ENCODE assay signal across 19 cellular contexts in genomic region chr3:69255928-69256327, GRCh38.
DNase-seq lines count a peak whose midpoint lies in the region; ATAC-seq and TF ChIP-seq lines count a peak whose summit lies in the region.
"Had no signal": no experiment of that assay in that cellular context is flagged by ENCODE, and none has a peak within 500 bp of the region (broad histone marks: within the 10 kb centered on the region; RNA-seq: fewer than 3 reads in every experiment).

No MANE protein-coding gene starts in this region.

- H3F3A ChIP-seq in SK-N-SH (replicated peaks; ENCODE audit: insufficient read depth) = no peaks in the 10 kb centered on the region

- H3K9me3 ChIP-seq in SK-N-SH (no peaks in the 10 kb centered on the region), right lobe of liver (no peaks in the 10 kb centered on the region), spleen (peaks cover 0 to 8% (median 0%) of the 10 kb centered on the region in 8 donors)
- H3K9me3 ChIP-seq: BLaER1 had no signal

- intact Hi-C loops in dendritic cell treated with granulocyte-macrophage colony-stimulating factor and Interleukin-4, amounts not matched to agents 40 ng/mL and 50 ng/mL, for 4 days (cut with micrococcal nuclease) = loop anchor here (2.0 kb wide), 1 partner anchor 13 kb away; no protein-coding TSS in a partner anchor
- intact Hi-C loops in right lobe of liver (cut with DNase I) = no loop called here
- intact Hi-C loops in spleen (cut with DNase I; ENCODE audit: low total_unique reads) = no loop called here

- H3K4me3 ChIP-seq in SK-N-SH (ENCODE audit: low read depth in 2 of 2, low read length in 1 of 2) = no peak overlapping the region
- no peak overlapping the region for H3K4me3 ChIP-seq in right lobe of liver
- no peak overlapping the region for H3K4me3 ChIP-seq in spleen
- H3K4me3 ChIP-seq: BLaER1 had no signal

- WGBS in SK-N-SH (ENCODE audit: low lambda C conversion rate) = 40% methylated on average over 3 of the region's 3 CpGs
- 14% methylated on average over 2 of the region's 3 CpGs for WGBS in right lobe of liver (ENCODE audit: insufficient coverage, low coverage, low lambda C conversion rate, missing lambda C conversion rate)
- WGBS in spleen, 5 donors = 71 to 92% (median 80%) methylated on average over 3 of the region's 3 CpGs

- POLR2A ChIA-PET in SK-N-SH (lab: Yijun Ruan, JAX) = no interaction called here

- peaks cover 0 to 5% of the 10 kb centered on the region in 2 experiments; a peak in 1 of 4 replicates for H3K4me1 ChIP-seq in SK-N-SH (ENCODE audit: control insufficient read depth in 1 of 2, insufficient read depth in 2 of 2, low read depth in 1 of 2, low read length in 1 of 2)
- peaks cover 0 to 11% (median 5%) of the 10 kb centered on the region in 4 donors for H3K4me1 ChIP-seq in right lobe of liver
- no peaks in the 10 kb centered on the region for H3K4me1 ChIP-seq in spleen
- H3K4me1 ChIP-seq: BLaER1 had no signal

- TF ChIP-seq POLR2A in right lobe of liver (IDR thresholded peaks at IDR 0.05) (no peak), spleen (IDR thresholded peaks at IDR 0.05) (no peak)

- H4K20me1 ChIP-seq in SK-N-SH (ENCODE audit: insufficient read depth) = no peaks in the 10 kb centered on the region

- H2AFZ ChIP-seq in SK-N-SH (ENCODE audit: low read depth) = no peak overlapping the region

- H3K27me3 ChIP-seq in SK-N-SH (ENCODE audit: insufficient read depth) (no peaks in the 10 kb centered on the region; the same call in none of the 2 replicates), right lobe of liver (no peaks in the 10 kb centered on the region), spleen (replicated peaks in 1 of 7) (no peaks in the 10 kb centered on the region)
- H3K27me3 ChIP-seq: BLaER1 had no signal

- no peak overlapping the region for H3K4me3 Mint-ChIP-seq in dendritic cell treated with granulocyte-macrophage colony-stimulating factor and Interleukin-4, amounts not matched to agents 40 ng/mL and 50 ng/mL, for 4 days
- H3K4me3 Mint-ChIP-seq: CD4-positive, alpha-beta T cell had no signal

- no peaks in the 10 kb centered on the region for H3K27me3 Mint-ChIP-seq in dendritic cell treated with granulocyte-macrophage colony-stimulating factor and Interleukin-4, amounts not matched to agents 40 ng/mL and 50 ng/mL, for 4 days
- H3K27me3 Mint-ChIP-seq: CD4-positive, alpha-beta T cell had no signal

- no peak for TF ChIP-seq CTCF in SK-N-SH (IDR thresholded peaks at IDR 0.05)
- TF ChIP-seq CTCF in right lobe of liver (IDR thresholded peaks at IDR 0.05) = no peak
- TF ChIP-seq CTCF in spleen (IDR thresholded peaks at IDR 0.05 in 8 of 11, conservative IDR thresholded peaks at IDR 0.05 in 3 of 11) = no peak

- H3K9ac ChIP-seq in SK-N-SH = no peak overlapping the region
- H3K9ac ChIP-seq: BLaER1 had no signal

- H3K9me2 ChIP-seq in SK-N-SH = no peaks in the 10 kb centered on the region

- DNase-seq in SK-N-SH (peak; percentile 33), NCI-H2029 (lab: John Stamatoyannopoulos, UW) (peak; percentile 14), right lobe of liver (peak; percentile 72 to 85 (median 79)), hypothalamus (lab: John Stamatoyannopoulos, UW) (no peak), spleen (no peak)
- DNase-seq: CD4-positive, alpha-beta T cell; COR-L47; DMS 273 treated with DMSO at 0.1 percent for 48 hours; Kasumi-1; NCI-H1436; NCI-H187 treated with DMSO at 0.1 percent for 48 hours; NCI-H446; NCI-H526 treated with DMSO at 0.1 percent for 48 hours; NK-92 treated with Interleukin-12 subunit alpha and Interleukin-12 subunit beta, amount 100 ng/mL, for 24 hours; SIG-M5 had no signal

- CTCF ChIA-PET in SK-N-SH (lab: Yijun Ruan, JAX) = interaction anchor here (0.9 kb wide), 2 partner anchors 93 to 185 kb away, joined by 3 read pairs; no protein-coding TSS in a partner anchor

- TF ChIP-seq RAD21 in SK-N-SH (IDR thresholded peaks at IDR 0.05; ENCODE audit: low read length) = no peak

- TF ChIP-seq EP300 in SK-N-SH (IDR thresholded peaks at IDR 0.05; ENCODE audit: borderline replicate concordance in 1 of 2, low read depth in 1 of 2, low read length in 1 of 2) = no peak

- H3K4me1 Mint-ChIP-seq in dendritic cell treated with granulocyte-macrophage colony-stimulating factor and Interleukin-4, amounts not matched to agents 40 ng/mL and 50 ng/mL, for 4 days (ENCODE audit: low read depth) = no peaks in the 10 kb centered on the region

- peak overlapping the region; percentile 21 for H3K27ac Mint-ChIP-seq in dendritic cell treated with granulocyte-macrophage colony-stimulating factor and Interleukin-4, amounts not matched to agents 40 ng/mL and 50 ng/mL, for 4 days
- H3K27ac Mint-ChIP-seq: CD4-positive, alpha-beta T cell had no signal

- no peak overlapping the region for H3K27ac ChIP-seq in SK-N-SH (ENCODE audit: low read depth in 2 of 2, low read length in 1 of 2)
- H3K27ac ChIP-seq in right lobe of liver = peak overlapping the region in 1 of 3 donors; percentile 29
- no peak overlapping the region for H3K27ac ChIP-seq in spleen
- H3K27ac ChIP-seq: BLaER1, RWPE1 had no signal

- no peaks in the 10 kb centered on the region for H3K79me2 ChIP-seq in SK-N-SH (ENCODE audit: insufficient read depth)

- H3K36me3 Mint-ChIP-seq in dendritic cell treated with granulocyte-macrophage colony-stimulating factor and Interleukin-4, amounts not matched to agents 40 ng/mL and 50 ng/mL, for 4 days (ENCODE audit: low read depth) = peaks cover 45% of the 10 kb centered on the region

- ATAC-seq in SK-N-SH treated with all-trans-retinoic acid at 6 μM for 48 hours (no peak), right lobe of liver (peak; percentile 93 to 97 (median 96))

- no peak overlapping the region for H3K4me2 ChIP-seq in SK-N-SH
- H3K4me2 ChIP-seq: BLaER1 had no signal

- H3K36me3 ChIP-seq in SK-N-SH (replicated peaks in 1 of 2; ENCODE audit: control insufficient read depth in 1 of 2, insufficient read depth in 2 of 2, low read length in 1 of 2) (no peaks in the 10 kb centered on the region), right lobe of liver (no peaks in the 10 kb centered on the region), spleen (peaks cover 0 to 9% (median 3%) of the 10 kb centered on the region in 6 donors)

- H3K9me3 Mint-ChIP-seq in dendritic cell treated with granulocyte-macrophage colony-stimulating factor and Interleukin-4, amounts not matched to agents 40 ng/mL and 50 ng/mL, for 4 days = no peaks in the 10 kb centered on the region
- H3K9me3 Mint-ChIP-seq: CD4-positive, alpha-beta T cell had no signal

TF ChIP-seq in SK-N-SH, 30 proteins besides CTCF, POLR2A, EP300 and RAD21:
- no peak for TF ChIP-seq JUND (IDR thresholded peaks at IDR 0.05)
- no peak for TF ChIP-seq USF2 (IDR thresholded peaks at IDR 0.05; ENCODE audit: borderline replicate concordance, low read depth, low read length)
- no peak for TF ChIP-seq YY1 (IDR thresholded peaks at IDR 0.05; ENCODE audit: low read depth)
- TF ChIP-seq ELF1 (IDR thresholded peaks at IDR 0.05) = no peak
- peak; percentile 33; the same call in 1 of the 2 replicates for TF ChIP-seq GATA2 (CRISPR knock-in tag; IDR thresholded peaks at IDR 0.05)
- no peak for TF ChIP-seq NFIC (IDR thresholded peaks at IDR 0.05; ENCODE audit: borderline replicate concordance)
TF ChIP-seq in SK-N-SH: peak in this region for 1.

TF ChIP-seq in SK-N-SH treated with all-trans-retinoic acid at 6 μM for 48 hours, 23 proteins besides CTCF, POLR2A, EP300 and RAD21:
- TF ChIP-seq ZC3H10 (CRISPR knock-in tag; IDR thresholded peaks at IDR 0.05) (no peak), ZNF70 (CRISPR knock-in tag; IDR thresholded peaks at IDR 0.05) (no peak), OSR1 (CRISPR knock-in tag; IDR thresholded peaks at IDR 0.05) (no peak), TSHZ2 (CRISPR knock-in tag; IDR thresholded peaks at IDR 0.05) (no peak), ARNTL (CRISPR knock-in tag; IDR thresholded peaks at IDR 0.05; ENCODE audit: borderline replicate concordance, low read depth) (no peak), ISL1 (CRISPR knock-in tag; IDR thresholded peaks at IDR 0.05) (no peak), GLIS3 (CRISPR knock-in tag; IDR thresholded peaks at IDR 0.05) (no peak), ZFP3 (CRISPR knock-in tag; IDR thresholded peaks at IDR 0.05) (no peak), SNAI2 (CRISPR knock-in tag; IDR thresholded peaks at IDR 0.05) (no peak), ZNF8 (CRISPR knock-in tag; IDR thresholded peaks at IDR 0.05) (no peak), BACH2 (CRISPR knock-in tag; IDR thresholded peaks at IDR 0.05; ENCODE audit: borderline replicate concordance) (no peak), ESRRG (CRISPR knock-in tag; IDR thresholded peaks at IDR 0.05) (no peak), CSDC2 (CRISPR knock-in tag; IDR thresholded peaks at IDR 0.05) (no peak), ZFP30 (CRISPR knock-in tag; IDR thresholded peaks at IDR 0.05) (no peak)

Comparison
In these comparisons a context has a peak if more than half of its experiments do, and no peak if none do; other contexts are left out.
1. DNase-seq: peak in SK-N-SH (single experiment), NCI-H2029 (single experiment) and right lobe of liver (3 of 3); none in hypothalamus (0 of 51) and spleen (single experiment).